In the genomic region with DNA sequence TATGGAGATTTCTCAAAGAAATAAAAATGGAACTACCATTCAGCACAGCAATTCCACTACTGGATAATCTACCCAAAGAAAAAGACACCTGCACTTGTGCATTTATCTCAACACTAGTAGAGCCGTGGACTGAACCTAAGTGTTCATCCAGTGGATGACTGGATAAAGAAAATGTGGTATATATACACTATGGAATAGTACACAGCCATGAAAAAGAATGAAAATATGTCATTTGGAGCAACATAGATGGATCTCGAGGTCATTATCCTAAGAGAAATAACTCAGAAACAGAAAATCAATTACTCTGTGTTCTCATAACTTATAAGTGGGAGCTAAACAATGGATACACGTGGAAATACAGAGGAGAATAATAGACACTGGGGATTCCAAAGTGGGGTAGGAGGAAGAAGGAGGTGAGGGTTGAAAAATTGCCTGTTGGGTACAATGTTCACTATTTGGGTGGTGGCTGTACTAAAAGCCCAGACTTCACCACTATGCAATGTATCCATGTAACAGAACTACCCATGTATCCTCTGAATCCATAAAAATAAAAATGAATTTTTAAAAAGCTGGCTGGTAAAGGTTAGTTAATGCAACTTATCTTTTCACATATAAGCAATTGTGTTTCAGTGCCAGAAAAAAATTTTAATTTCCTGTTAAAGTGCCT, we compare ENCODE assay signal across 7 cellular contexts.
"Had no signal": no experiment of that assay in that cellular context is flagged by ENCODE, and none has a peak within 500 bp of the region (broad histone marks: within the 10 kb centered on the region; RNA-seq: fewer than 3 reads in every experiment).

No MANE protein-coding gene starts in this region.

- H3K27ac ChIP-seq: GM23248 had no signal

- H3K9ac ChIP-seq: GM23248 had no signal

- DNase-seq: GM23248, GOT3, H7, KG1 had no signal

- H3K9me3 ChIP-seq: HAP-1 had no signal

- H3K36me3 ChIP-seq: HAP-1 had no signal

- ATAC-seq: HCT116 had no signal

- FAIRE-seq: HTR-8/SVneo had no signal

- H2AFZ ChIP-seq: GM23248 had no signal

- H3K4me1 ChIP-seq: HAP-1 had no signal

- H3K4me3 ChIP-seq: GM23248, HAP-1 had no signal
